25 cellular contexts compared by ENCODE assay signal in genomic region chr4:38122060-38122459, GRCh38.
DNase-seq lines count a peak whose midpoint lies in the region; ATAC-seq and TF ChIP-seq lines count a peak whose summit lies in the region.
"Had no signal": no experiment of that assay in that cellular context is flagged by ENCODE, and none has a peak within 500 bp of the region (broad histone marks: within the 10 kb centered on the region; RNA-seq: fewer than 3 reads in every experiment).

No MANE protein-coding gene starts in this region.

- H4K91ac ChIP-seq in mesenchymal stem cell (ENCODE audit: low read length) (no peak overlapping the region), trophoblast cell (ENCODE audit: low read depth, low read length) (no peak overlapping the region)

- BruUV-seq in A673 (replicated peaks; lab: Mats Ljungman, UMichigan): no TSS peak

- H2BK120ac ChIP-seq in mesenchymal stem cell (ENCODE audit: low read depth, low read length) (no peak overlapping the region), trophoblast cell (ENCODE audit: insufficient read depth, low read length, poor library complexity) (peak overlapping the region; percentile 16)

- H4K8ac ChIP-seq in mesenchymal stem cell (ENCODE audit: low read length) (no peak overlapping the region), trophoblast cell (ENCODE audit: low read depth, low read length) (no peak overlapping the region)

- H3K4me2 ChIP-seq in mesenchymal stem cell (ENCODE audit: low read length, poor library complexity, severe bottlenecking) (no peak overlapping the region), trophoblast cell (ENCODE audit: low read length) (no peak overlapping the region)
- H3K4me2 ChIP-seq: BLaER1 treated with 17β-estradiol and CSF1 and Interleukin-3, amounts not matched to agents 10 nM and 100 nM had no signal

- H3K4me1 ChIP-seq in HEK293 (ENCODE audit: control insufficient read depth, insufficient read depth, low read length) (peaks cover 13% of the 10 kb centered on the region), mesenchymal stem cell (ENCODE audit: control insufficient read depth, insufficient read depth, low read depth, low read length) (peaks cover 20% of the 10 kb centered on the region), trophoblast cell (ENCODE audit: control insufficient read depth in 1 of 2, insufficient read depth in 2 of 2, low read length in 2 of 2) (peaks cover 14 to 15% of the 10 kb centered on the region in 2 experiments), A673 (ENCODE audit: insufficient read depth, low read length, poor library complexity, severe bottlenecking) (no peaks in the 10 kb centered on the region), testis (peaks cover 14% of the 10 kb centered on the region)
- H3K4me1 ChIP-seq: HAP-1 had no signal

- no peak overlapping the region for H2BK15ac ChIP-seq in mesenchymal stem cell (ENCODE audit: low read depth, poor library complexity, severe bottlenecking)

- H3K36me3 ChIP-seq in HEK293 (ENCODE audit: control insufficient read depth in 2 of 2, insufficient read depth in 1 of 2, low read length in 2 of 2) (peaks cover 0 to 30% of the 10 kb centered on the region in 2 experiments; a peak in 1 of 3 replicates), mesenchymal stem cell (ENCODE audit: control insufficient read depth in 1 of 2, insufficient read depth in 2 of 2, low read depth in 1 of 2, low read length in 2 of 2) (peaks cover 4 to 15% of the 10 kb centered on the region in 2 experiments), trophoblast cell (ENCODE audit: control insufficient read depth in 1 of 2, insufficient read depth in 2 of 2, low read length in 2 of 2) (peaks cover 13 to 24% of the 10 kb centered on the region in 2 experiments), A673 (ENCODE audit: insufficient read depth, low read length, poor library complexity, severe bottlenecking) (no peaks in the 10 kb centered on the region), testis (ENCODE audit: low read depth, missing control alignments) (no peaks in the 10 kb centered on the region)

- H2AFZ ChIP-seq in mesenchymal stem cell (ENCODE audit: low read depth, low read length): no peak overlapping the region
- H2AFZ ChIP-seq in trophoblast cell (ENCODE audit: insufficient read depth, low read length, poor library complexity): no peak overlapping the region

- H4K12ac ChIP-seq in trophoblast cell (ENCODE audit: low read depth, low read length): no peak overlapping the region

- no peak for TF ChIP-seq POLR2A in testis (IDR thresholded peaks at IDR 0.05)

- peak overlapping the region; percentile 34 for H2AK5ac ChIP-seq in mesenchymal stem cell (ENCODE audit: low read length, severe bottlenecking)
- peak overlapping the region; percentile 53 for H2AK5ac ChIP-seq in trophoblast cell (ENCODE audit: low read length)

- intact Hi-C loops in A673 (cut with micrococcal nuclease; ENCODE audit: unreplicated experiment): no loop called here
- intact Hi-C loops in testis (cut with DNase I; ENCODE audit: low total_unique reads): no loop called here

- H3K4ac ChIP-seq in mesenchymal stem cell (ENCODE audit: low read depth in 1 of 2, low read length in 2 of 2) (peak overlapping the region in 1 of 2 experiments; percentile 60), trophoblast cell (ENCODE audit: low read depth, low read length) (no peak overlapping the region)

- H3K9me3 ChIP-seq in HEK293 (ENCODE audit: control insufficient read depth, insufficient read depth, low read depth, low read length): no peaks in the 10 kb centered on the region
- no peaks in the 10 kb centered on the region for H3K9me3 ChIP-seq in mesenchymal stem cell (ENCODE audit: control insufficient read depth, low read length)
- no peaks in the 10 kb centered on the region for H3K9me3 ChIP-seq in trophoblast cell (ENCODE audit: insufficient read depth, low read depth, low read length)
- H3K9me3 ChIP-seq in A673 (ENCODE audit: low read depth, low read length, poor library complexity, severe bottlenecking): no peaks in the 10 kb centered on the region
- H3K9me3 ChIP-seq in testis: no peaks in the 10 kb centered on the region
- H3K9me3 ChIP-seq: BLaER1 treated with 17β-estradiol and CSF1 and Interleukin-3, amounts not matched to agents 10 nM and 100 nM; HAP-1; SJSA1 had no signal

- no peak for DNase-seq in mesenchymal stem cell
- DNase-seq in trophoblast cell: no peak
- no peak for DNase-seq in CD1c-positive myeloid dendritic cell (ENCODE audit: extremely low spot score)
- no peak for DNase-seq in A673 (ENCODE audit: low spot score)
- no peak for DNase-seq in testis
- DNase-seq: AML-193; CD8-positive, alpha-beta memory T cell; DMS 273 treated with DMSO at 0.1 percent for 48 hours; DMS79; EL; GDM1; GOT3; MM.1S; NCI-H2029; NCI-H2227 treated with DMSO at 0.1 percent for 48 hours; NCI-H526 treated with DMSO at 0.1 percent for 48 hours; Right ventricle myocardium superior; RPMI8226 had no signal

- H3K27ac ChIP-seq in HEK293 (ENCODE audit: extremely low read depth, low read depth, low read length) (no peak overlapping the region), mesenchymal stem cell (ENCODE audit: low read length, poor library complexity, severe bottlenecking) (no peak overlapping the region), trophoblast cell (ENCODE audit: low read depth, low read length) (no peak overlapping the region), A673 (ENCODE audit: low read depth, low read length, poor library complexity, severe bottlenecking) (no peak overlapping the region), testis (no peak overlapping the region)
- H3K27ac ChIP-seq: BLaER1 treated with 17β-estradiol and CSF1 and Interleukin-3, amounts not matched to agents 10 nM and 100 nM; KMS-11; SJSA1 had no signal

- TF ChIP-seq CTCF in HEK293 (tag by site-specific recombination; IDR thresholded peaks at IDR 0.05) (no peak), A673 (conservative IDR thresholded peaks at IDR 0.05; ENCODE audit: low read depth, low read length) (no peak), testis (IDR thresholded peaks at IDR 0.05) (no peak)

- H3K18ac ChIP-seq in mesenchymal stem cell (ENCODE audit: low read depth in 1 of 2, low read length in 2 of 2): no peak overlapping the region
- no peak overlapping the region for H3K18ac ChIP-seq in trophoblast cell (ENCODE audit: low read length)

- H3K23ac ChIP-seq in mesenchymal stem cell (ENCODE audit: low read length in 2 of 2) (no peak overlapping the region), trophoblast cell (ENCODE audit: low read length) (no peak overlapping the region)

- H3K79me1 ChIP-seq in mesenchymal stem cell (replicated peaks; ENCODE audit: low read length, poor library complexity, severe bottlenecking) (peaks cover 7% of the 10 kb centered on the region), trophoblast cell (ENCODE audit: low read length) (peaks cover 12% of the 10 kb centered on the region)

- no peak overlapping the region for H2BK12ac ChIP-seq in mesenchymal stem cell (ENCODE audit: low read length in 2 of 2)
- H2BK12ac ChIP-seq in trophoblast cell (ENCODE audit: low read length): no peak overlapping the region

- H3K79me2 ChIP-seq in trophoblast cell (ENCODE audit: control insufficient read depth, insufficient read depth, low read length, poor library complexity): no peaks in the 10 kb centered on the region

- no peak overlapping the region for H3K9ac ChIP-seq in mesenchymal stem cell (ENCODE audit: low read length)
- H3K9ac ChIP-seq in trophoblast cell (ENCODE audit: low read length): no peak overlapping the region
- H3K9ac ChIP-seq: BLaER1 treated with 17β-estradiol and CSF1 and Interleukin-3, amounts not matched to agents 10 nM and 100 nM; KMS-11 had no signal

- H2BK5ac ChIP-seq in mesenchymal stem cell (ENCODE audit: low read depth, low read length, poor library complexity, severe bottlenecking) (no peak overlapping the region), trophoblast cell (ENCODE audit: low read depth, low read length, poor library complexity) (no peak overlapping the region)

- H3K4me3 ChIP-seq in HEK293 (ENCODE audit: low read depth, low read length): no peak overlapping the region
- no peak overlapping the region for H3K4me3 ChIP-seq in mesenchymal stem cell (ENCODE audit: insufficient read depth in 1 of 2, low read depth in 1 of 2, low read length in 2 of 2)
- no peak overlapping the region for H3K4me3 ChIP-seq in trophoblast cell (ENCODE audit: low read depth, low read length)
- no peak overlapping the region for H3K4me3 ChIP-seq in A673 (ENCODE audit: low read depth, low read length, poor library complexity, severe bottlenecking)
- no peak overlapping the region for H3K4me3 ChIP-seq in testis
- H3K4me3 ChIP-seq: BLaER1 treated with 17β-estradiol and CSF1 and Interleukin-3, amounts not matched to agents 10 nM and 100 nM; GM12878; HAP-1; SJSA1 had no signal

- CTCF ChIA-PET in HEK293 (lab: Yijun Ruan, JAX): no interaction called here
- CTCF ChIA-PET in A673 (lab: Charles Lee): no interaction called here

- H3K27me3 ChIP-seq in mesenchymal stem cell (ENCODE audit: control insufficient read depth in 1 of 2, insufficient read depth in 1 of 2, low read length in 2 of 2) (no peaks in the 10 kb centered on the region), trophoblast cell (ENCODE audit: insufficient read depth, low read length) (no peaks in the 10 kb centered on the region), A673 (replicated peaks; ENCODE audit: insufficient read depth, low read depth, low read length, poor library complexity) (no peaks in the 10 kb centered on the region), testis (no peaks in the 10 kb centered on the region)
- H3K27me3 ChIP-seq: BLaER1 treated with 17β-estradiol and CSF1 and Interleukin-3, amounts not matched to agents 10 nM and 100 nM; SJSA1 had no signal

- ATAC-seq in HG03469 (IDR thresholded peaks at IDR 0.05; ENCODE audit: unreplicated experiment): no peak
- ATAC-seq: GM12878 had no signal

- WGBS in mesenchymal stem cell: 98% methylated on average over 4 of the region's 6 CpGs
- no CpG with 5 or more reads among the region's 6 CpGs for WGBS in trophoblast cell (ENCODE audit: extremely low coverage, insufficient coverage, insufficient read length)
- 86 to 95% methylated on average over 6 of the region's 6 CpGs for WGBS in testis, 2 donors

- POLR2A ChIA-PET in HEK293 (lab: Yijun Ruan, JAX) (no interaction called here), A673 (lab: Charles Lee; ENCODE audit: low non-redundant PET) (no interaction called here)

- H3K14ac ChIP-seq in mesenchymal stem cell (ENCODE audit: low read length in 2 of 2) (no peak overlapping the region), trophoblast cell (ENCODE audit: low read length) (no peak overlapping the region)

TF ChIP-seq in HEK293, 187 proteins besides CTCF, POLR2A, EP300 and RAD21:
- TF ChIP-seq ZNF223 (tag by site-specific recombination; IDR thresholded peaks at IDR 0.05) (no peak), ZNF514 (tag by site-specific recombination; IDR thresholded peaks at IDR 0.05) (no peak), ZIC2 (tag by site-specific recombination; IDR thresholded peaks at IDR 0.05) (0 out of 2 replicates have a peak, but pooled peaks have one; percentile 8)
